In genomic region chr17:9140550-9141422, GRCh38 we compare ENCODE assay signal across 1 cellular context.
TF ChIP-seq lines count a peak whose summit lies in the region.

No MANE protein-coding gene starts in this region.

TF ChIP-seq in SK-N-SH, 30 proteins besides CTCF, POLR2A, EP300 and RAD21 (continued from another document):
- no peak for TF ChIP-seq ZBTB33 (IDR thresholded peaks at IDR 0.05; ENCODE audit: borderline replicate concordance, low read depth)
TF ChIP-seq in SK-N-SH: peak in this region for 0.
